ENCODE assay signal across 2 cellular contexts in the genomic region with DNA sequence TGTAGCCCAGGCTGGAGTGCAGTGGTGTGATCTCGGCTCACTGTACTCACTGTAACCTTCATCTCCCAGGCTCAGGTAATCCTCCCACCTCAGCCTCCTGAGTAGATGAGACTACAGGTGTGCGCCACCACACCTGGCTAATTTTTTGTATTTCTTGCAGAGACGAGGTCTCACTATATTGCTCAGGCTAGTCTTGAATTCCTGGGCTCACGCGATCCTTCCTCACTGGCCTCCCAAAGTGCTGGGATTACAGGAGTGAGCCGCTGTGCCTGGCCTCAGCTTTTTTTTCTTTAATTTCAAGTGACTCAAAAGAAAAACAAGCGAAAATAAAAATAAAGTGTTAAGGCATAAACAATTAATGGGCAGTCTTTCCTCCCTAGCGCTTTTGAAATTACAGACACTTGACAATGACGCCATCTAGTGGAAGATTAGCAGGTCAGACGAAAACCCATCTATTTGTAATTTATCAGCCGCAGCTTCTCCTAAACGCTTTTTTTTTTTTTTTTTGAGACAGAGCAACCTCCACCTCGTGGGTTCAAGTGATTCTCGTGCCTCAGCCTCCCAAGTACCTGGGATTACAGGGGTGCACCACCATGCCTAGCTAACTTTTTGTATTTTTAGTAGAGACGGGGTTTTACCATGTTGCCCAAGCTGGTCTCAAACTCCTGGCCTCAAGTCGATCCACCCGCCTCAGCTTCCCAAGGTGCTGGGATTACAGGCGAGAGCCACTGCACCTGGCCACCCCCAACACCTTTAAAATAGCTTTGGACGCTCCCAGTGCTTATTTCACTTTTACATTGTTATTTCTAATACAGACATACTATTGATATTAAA.
TF ChIP-seq lines count a peak whose summit lies in the region.

No MANE protein-coding gene starts in this region.

TF ChIP-seq in HEK293T, 16 proteins besides CTCF, POLR2A, EP300 and RAD21:
- TF ChIP-seq PKNOX1 (IDR thresholded peaks at IDR 0.05) = peak; percentile 9; the same call in 1 of the 2 replicates
- no peak for TF ChIP-seq SUZ12 (IDR thresholded peaks at IDR 0.05)
- no peak for TF ChIP-seq BHLHE40 (IDR thresholded peaks at IDR 0.05; ENCODE audit: borderline replicate concordance)
- peak; percentile 95 for TF ChIP-seq ZNF384 (IDR thresholded peaks at IDR 0.05)
- no peak for TF ChIP-seq ELF4 (IDR thresholded peaks at IDR 0.05)
- TF ChIP-seq FOXA1 (IDR thresholded peaks at IDR 0.05) = no peak

TF ChIP-seq in GM12878, 131 proteins besides CTCF, POLR2A, EP300 and RAD21:
- TF ChIP-seq RCOR1 (conservative IDR thresholded peaks at IDR 0.05; ENCODE audit: low read depth, low read length) (no peak), CEBPZ (IDR thresholded peaks at IDR 0.05; ENCODE audit: low read depth, low read length) (no peak), KDM1A (IDR thresholded peaks at IDR 0.05; ENCODE audit: borderline replicate concordance) (no peak), ZBTB4 (CRISPR knock-in tag; IDR thresholded peaks at IDR 0.05) (no peak), SKIL (IDR thresholded peaks at IDR 0.05; ENCODE audit: low read depth, poor library complexity, severe bottlenecking) (peak; percentile 43), ZZZ3 (IDR thresholded peaks at IDR 0.05; ENCODE audit: control insufficient read depth, insufficient read length, low read depth) (no peak), FOXM1 (IDR thresholded peaks at IDR 0.05; ENCODE audit: low read depth, low read length) (peak; percentile 35; the same call in 1 of the 2 replicates), YY1 (IDR thresholded peaks at IDR 0.05; ENCODE audit: low read depth, low read length) (0 out of 2 replicates have a peak, but pooled peaks have one; percentile 30), NFIC (IDR thresholded peaks at IDR 0.05; ENCODE audit: low read depth, low read length) (no peak), ASH2L (IDR thresholded peaks at IDR 0.05; ENCODE audit: borderline replicate concordance, low read depth) (no peak), MEF2A (IDR thresholded peaks at IDR 0.05; ENCODE audit: insufficient read depth, low read depth, low read length) (0 out of 2 replicates have a peak, but pooled peaks have one; percentile 7), CBX3 (IDR thresholded peaks at IDR 0.05; ENCODE audit: borderline replicate concordance, low read depth) (no peak), ZNF207 (IDR thresholded peaks at IDR 0.05; ENCODE audit: borderline replicate concordance) (0 out of 2 replicates have a peak, but pooled peaks have one; percentile 14), ATF7 (IDR thresholded peaks at IDR 0.05; ENCODE audit: low read depth) (0 out of 2 replicates have a peak, but pooled peaks have one; percentile 35), SMC3 (IDR thresholded peaks at IDR 0.05; ENCODE audit: borderline replicate concordance, low read length) (peak; percentile 82), NBN (IDR thresholded peaks at IDR 0.05) (0 out of 2 replicates have a peak, but pooled peaks have one; percentile 31), SMAD5 (IDR thresholded peaks at IDR 0.05; ENCODE audit: low read depth) (no peak), NFXL1 (IDR thresholded peaks at IDR 0.05; ENCODE audit: borderline replicate concordance) (no peak), RELA (IDR thresholded peaks at IDR 0.05; ENCODE audit: borderline replicate concordance, partially characterized antibody) (peak; percentile 51), ZSCAN29 (IDR thresholded peaks at IDR 0.05) (no peak), NR2C1 (IDR thresholded peaks at IDR 0.05) (no peak), EGR1 (IDR thresholded peaks at IDR 0.05; ENCODE audit: borderline replicate concordance in 1 of 2, low read depth in 2 of 2, low read length in 2 of 2) (no peak), ZNF384 (IDR thresholded peaks at IDR 0.05; ENCODE audit: borderline replicate concordance, low read depth, low read length) (peak; percentile 31; the same call in 1 of the 2 replicates)
- TF ChIP-seq, protein P1, sequence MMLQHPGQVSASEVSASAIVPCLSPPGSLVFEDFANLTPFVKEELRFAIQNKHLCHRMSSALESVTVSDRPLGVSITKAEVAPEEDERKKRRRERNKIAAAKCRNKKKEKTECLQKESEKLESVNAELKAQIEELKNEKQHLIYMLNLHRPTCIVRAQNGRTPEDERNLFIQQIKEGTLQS (IDR thresholded peaks at IDR 0.05; ENCODE audit: borderline replicate concordance, extremely low read depth, low read depth, low read length) = no peak
- TF ChIP-seq, protein P2, sequence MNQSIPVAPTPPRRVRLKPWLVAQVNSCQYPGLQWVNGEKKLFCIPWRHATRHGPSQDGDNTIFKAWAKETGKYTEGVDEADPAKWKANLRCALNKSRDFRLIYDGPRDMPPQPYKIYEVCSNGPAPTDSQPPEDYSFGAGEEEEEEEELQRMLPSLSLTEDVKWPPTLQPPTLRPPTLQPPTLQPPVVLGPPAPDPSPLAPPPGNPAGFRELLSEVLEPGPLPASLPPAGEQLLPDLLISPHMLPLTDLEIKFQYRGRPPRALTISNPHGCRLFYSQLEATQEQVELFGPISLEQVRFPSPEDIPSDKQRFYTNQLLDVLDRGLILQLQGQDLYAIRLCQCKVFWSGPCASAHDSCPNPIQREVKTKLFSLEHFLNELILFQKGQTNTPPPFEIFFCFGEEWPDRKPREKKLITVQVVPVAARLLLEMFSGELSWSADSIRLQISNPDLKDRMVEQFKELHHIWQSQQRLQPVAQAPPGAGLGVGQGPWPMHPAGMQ (IDR thresholded peaks at IDR 0.05; ENCODE audit: borderline replicate concordance) = no peak
- TF ChIP-seq, protein P3, sequence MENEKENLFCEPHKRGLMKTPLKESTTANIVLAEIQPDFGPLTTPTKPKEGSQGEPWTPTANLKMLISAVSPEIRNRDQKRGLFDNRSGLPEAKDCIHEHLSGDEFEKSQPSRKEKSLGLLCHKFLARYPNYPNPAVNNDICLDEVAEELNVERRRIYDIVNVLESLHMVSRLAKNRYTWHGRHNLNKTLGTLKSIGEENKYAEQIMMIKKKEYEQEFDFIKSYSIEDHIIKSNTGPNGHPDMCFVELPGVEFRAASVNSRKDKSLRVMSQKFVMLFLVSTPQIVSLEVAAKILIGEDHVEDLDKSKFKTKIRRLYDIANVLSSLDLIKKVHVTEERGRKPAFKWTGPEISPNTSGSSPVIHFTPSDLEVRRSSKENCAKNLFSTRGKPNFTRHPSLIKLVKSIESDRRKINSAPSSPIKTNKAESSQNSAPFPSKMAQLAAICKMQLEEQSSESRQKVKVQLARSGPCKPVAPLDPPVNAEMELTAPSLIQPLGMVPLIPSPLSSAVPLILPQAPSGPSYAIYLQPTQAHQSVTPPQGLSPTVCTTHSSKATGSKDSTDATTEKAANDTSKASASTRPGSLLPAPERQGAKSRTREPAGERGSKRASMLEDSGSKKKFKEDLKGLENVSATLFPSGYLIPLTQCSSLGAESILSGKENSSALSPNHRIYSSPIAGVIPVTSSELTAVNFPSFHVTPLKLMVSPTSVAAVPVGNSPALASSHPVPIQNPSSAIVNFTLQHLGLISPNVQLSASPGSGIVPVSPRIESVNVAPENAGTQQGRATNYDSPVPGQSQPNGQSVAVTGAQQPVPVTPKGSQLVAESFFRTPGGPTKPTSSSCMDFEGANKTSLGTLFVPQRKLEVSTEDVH (IDR thresholded peaks at IDR 0.05; ENCODE audit: low read depth, partially characterized antibody) = no peak
